ENCODE assay signal across 19 cellular contexts in the genomic region with DNA sequence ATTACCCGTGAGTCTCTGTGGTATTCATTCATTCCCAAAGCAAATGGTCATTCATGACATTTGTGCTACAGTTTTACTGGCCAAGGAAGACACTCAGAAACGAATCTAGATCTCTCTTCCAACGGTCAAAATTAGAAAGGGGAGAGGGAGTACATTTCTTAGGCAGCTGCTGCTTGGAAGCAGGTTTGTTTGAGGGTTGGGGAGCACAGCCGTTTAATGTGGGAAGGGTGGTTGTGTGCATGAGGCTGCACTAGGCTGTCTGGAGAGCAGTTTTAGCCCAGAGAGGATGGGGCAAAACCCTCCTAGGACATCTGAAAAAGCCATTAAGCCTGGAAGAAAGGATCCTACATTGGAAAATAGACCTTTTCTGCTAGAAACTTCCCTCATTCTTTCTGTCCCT. TPM values are rescaled to one million over a fixed set of nuclear protein-coding genes. Genes with fewer than 3 reads are reported as not detected.
DNase-seq lines count a peak whose midpoint lies in the region; ATAC-seq and TF ChIP-seq lines count a peak whose summit lies in the region.
"Had no signal": no experiment of that assay in that cellular context is flagged by ENCODE, and none has a peak within 500 bp of the region (broad histone marks: within the 10 kb centered on the region; RNA-seq: fewer than 3 reads in every experiment).

No MANE protein-coding gene starts in this region.

- peak overlapping the region; percentile 7; the same call in 1 of the 2 replicates for H3K4me2 ChIP-seq in DND-41 (ENCODE audit: insufficient read depth, low read length)
- H3K4me2 ChIP-seq: A549 had no signal

- no peaks in the 10 kb centered on the region for H3K36me3 ChIP-seq in DND-41 (ENCODE audit: insufficient read depth, low read length)

- H3K4me1 ChIP-seq in DND-41 (ENCODE audit: insufficient read depth, low read length) = peaks cover 20% of the 10 kb centered on the region
- H3K4me1 ChIP-seq: A549, Caco-2 had no signal

- no peaks in the 10 kb centered on the region for H3K9me3 ChIP-seq in DND-41 (ENCODE audit: insufficient read depth, low read length, severe bottlenecking)
- H3K9me3 ChIP-seq: A549, Caco-2 had no signal

- peak overlapping the region; percentile 12; the same call in 1 of the 2 replicates for H2AFZ ChIP-seq in DND-41 (ENCODE audit: low read depth, low read length)

- H3K9ac ChIP-seq in DND-41 (ENCODE audit: low read depth, low read length) = peak overlapping the region; percentile 41

- intact Hi-C loops in Right ventricle myocardium inferior (cut with DNase I) = loop anchor here (5.0 kb wide), 1 partner anchor 34 kb away; no protein-coding TSS in a partner anchor
- intact Hi-C loops in left cardiac atrium (cut with DNase I) = loop anchor here in 1 of 2 donors (10.0 kb wide), 1 partner anchor 47 kb away; no protein-coding TSS in a partner anchor
- intact Hi-C loops in sciatic nerve (cut with DNase I) = no loop called here

- TF ChIP-seq CTCF in DND-41 (IDR thresholded peaks at IDR 0.05; ENCODE audit: borderline replicate concordance, extremely low read depth, low read length, poor library complexity, severe bottlenecking) = no peak

- DNase-seq in Right ventricle myocardium inferior (ENCODE audit: missing footprints) (no peak), left cardiac atrium (no peak), DND-41 (peak; percentile 61), myocyte (ENCODE audit: low read depth) (peak; percentile 66), sciatic nerve (ENCODE audit: low spot score) (no peak), NCI-H1436 treated with DMSO at 0.1 percent for 48 hours (lab: John Stamatoyannopoulos, UW) (no peak), cortex of kidney (lab: John Stamatoyannopoulos, UW) (no peak)
- DNase-seq: AML-193; Caco-2; CD4-positive, alpha-beta T cell; DMS153; DMS79; EL; H9 had no signal

- no peaks in the 10 kb centered on the region for H3K79me2 ChIP-seq in DND-41 (ENCODE audit: insufficient read depth, low read length)

- peak; percentile 45 for ATAC-seq in Right ventricle myocardium inferior
- ATAC-seq in left cardiac atrium = no peak
- ATAC-seq in DND-41 (ENCODE audit: insufficient read depth, low read depth) = peak; percentile 97
- peak; percentile 44 for ATAC-seq in sciatic nerve
- ATAC-seq: A549 had no signal

- H3K27ac ChIP-seq in DND-41 (ENCODE audit: low read length) = peak overlapping the region; percentile 75
- H3K27ac ChIP-seq: 22Rv1, A549, C4-2B had no signal

- no peaks in the 10 kb centered on the region for H3K27me3 ChIP-seq in DND-41 (ENCODE audit: insufficient read depth, low read length, poor library complexity)

- no peaks in the 10 kb centered on the region for H4K20me1 ChIP-seq in DND-41 (ENCODE audit: insufficient read depth, low read length)

- no peak overlapping the region for H3K4me3 ChIP-seq in DND-41 (ENCODE audit: low read depth in 1 of 2, low read length in 2 of 2)
- H3K4me3 ChIP-seq: A549 had no signal

RNA-seq across cellular contexts. Expression of a gene that starts 29.7 kb away (rescaled TPM):
- 288 TPM for total RNA-seq in Right ventricle myocardium inferior
- total RNA-seq in left cardiac atrium = 100 to 1,000 TPM; 434 to 484 TPM
- total RNA-seq in myocyte = 4.0 and 5.2 TPM in 2 replicates
- polyA plus RNA-seq in myocyte (2012) = 1,125 TPM
- 560 TPM for total RNA-seq in sciatic nerve
- total RNA-seq: G401, HT-29 had no signal

Comparison
In these comparisons a context has a peak if more than half of its experiments do, and no peak if none do; other contexts are left out.
1. ATAC-seq: peak in Right ventricle myocardium inferior (single experiment), DND-41 (single experiment) and sciatic nerve (single experiment); none in left cardiac atrium (0 of 2).
2. DNase-seq: peak in DND-41 (single experiment) and myocyte (single experiment); none in Right ventricle myocardium inferior (single experiment), left cardiac atrium (single experiment), sciatic nerve (single experiment), NCI-H1436 treated with DMSO at 0.1 percent for 48 hours (single experiment) and cortex of kidney (single experiment).
3. RNA of a gene that starts 29.7 kb away (total RNA-seq): 560 TPM in sciatic nerve (single experiment), 434 to 484 TPM in left cardiac atrium and 288 TPM in Right ventricle myocardium inferior (single experiment); 4.0 to 5.2 TPM in myocyte; every median in the first group is over 10 times any median in the second.